Comparison of ENCODE assay signal across 9 cellular contexts in the genomic region with DNA sequence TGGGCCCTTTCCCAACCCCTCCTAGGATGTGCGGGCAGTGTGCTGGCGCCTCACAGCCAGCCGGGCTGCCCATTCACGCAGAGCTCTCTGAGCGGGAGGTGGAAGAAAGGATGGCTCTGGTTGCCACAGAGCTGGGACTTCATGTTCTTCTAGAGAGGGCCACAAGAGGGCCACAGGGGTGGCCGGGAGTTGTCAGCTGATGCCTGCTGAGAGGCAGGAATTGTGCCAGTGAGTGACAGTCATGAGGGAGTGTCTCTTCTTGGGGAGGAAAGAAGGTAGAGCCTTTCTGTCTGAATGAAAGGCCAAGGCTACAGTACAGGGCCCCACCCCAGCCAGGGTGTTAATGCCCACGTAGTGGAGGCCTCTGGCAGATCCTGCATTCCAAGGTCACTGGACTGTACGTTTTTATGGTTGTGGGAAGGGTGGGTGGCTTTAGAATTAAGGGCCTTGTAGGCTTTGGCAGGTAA. TPM values are rescaled to one million over a fixed set of nuclear protein-coding genes. Genes with fewer than 3 reads are reported as not detected.
DNase-seq lines count a peak whose midpoint lies in the region; ATAC-seq and TF ChIP-seq lines count a peak whose summit lies in the region.
"Had no signal": no experiment of that assay in that cellular context is flagged by ENCODE, and none has a peak within 500 bp of the region (broad histone marks: within the 10 kb centered on the region; RNA-seq: fewer than 3 reads in every experiment).

No MANE protein-coding gene starts in this region.

- no peak for ATAC-seq in HG03196 (IDR thresholded peaks at IDR 0.05; ENCODE audit: unreplicated experiment)

- intact Hi-C loops in breast epithelium (cut with DNase I; ENCODE audit: low total_unique reads), result no loop called here

- peak; percentile 66 for DNase-seq in DMS153 (lab: John Stamatoyannopoulos, UW)
- peak; percentile 92 for DNase-seq in HT-29 (ENCODE audit: low spot score)
- DNase-seq in NOMO-1 treated with dmso at 0.1 percent for 144 hours (lab: John Stamatoyannopoulos, UW; ENCODE audit: unreplicated experiment), result peak; percentile 24
- DNase-seq in breast epithelium (ENCODE audit: low spot score in 2 of 2), result peak; percentile 68 to 75
- peak; percentile 75 for DNase-seq in kidney epithelial cell (ENCODE audit: low read depth)
- DNase-seq in OCI-M2 (lab: John Stamatoyannopoulos, UW; ENCODE audit: unreplicated experiment), result no peak

- H3K27me3 ChIP-seq in breast epithelium (no peaks in the 10 kb centered on the region), kidney epithelial cell (ENCODE audit: control insufficient read depth, insufficient read depth, low read length) (no peaks in the 10 kb centered on the region)

- TF ChIP-seq CTCF in breast epithelium (IDR thresholded peaks at IDR 0.05), result peak in 2 of 3 donors; percentile 47 to 58
- peak; percentile 56 for TF ChIP-seq CTCF in kidney epithelial cell (IDR thresholded peaks at IDR 0.05; ENCODE audit: insufficient read depth, low read length, poor library complexity, severe bottlenecking)

- H3K9me3 ChIP-seq in breast epithelium, result no peaks in the 10 kb centered on the region

- H3K4me3 ChIP-seq in breast epithelium (no peak overlapping the region), kidney epithelial cell (ENCODE audit: low read depth, low read length) (no peak overlapping the region)

- H3K36me3 ChIP-seq in breast epithelium (no peaks in the 10 kb centered on the region), kidney epithelial cell (ENCODE audit: control insufficient read depth, insufficient read depth, low read length) (peaks cover 2% of the 10 kb centered on the region)

- no peak for TF ChIP-seq POLR2A in breast epithelium (IDR thresholded peaks at IDR 0.05)

- no peaks in the 10 kb centered on the region for H3K4me1 ChIP-seq in breast epithelium

- H3K27ac ChIP-seq in breast epithelium (peak overlapping the region in 1 of 2 donors; percentile 54), temporal lobe (ENCODE audit: low read depth, low read length) (peak overlapping the region; percentile 81)

RNA-seq across cellular contexts. Expression of a gene that starts 8.3 kb away (rescaled TPM):
- 21.4 and 26.6 TPM in 2 replicates for total RNA-seq in HT-29 (2014; rRNA removed; shearing (Covaris generic))
- total RNA-seq in breast epithelium (10 to 100 TPM; 18.7 to 32.4 (median 26.5) TPM), kidney epithelial cell (14.0 and 14.7 TPM in 2 replicates), temporal lobe (40.1 TPM)

RNA-seq across cellular contexts. Expression of a gene that starts 15.7 kb away (rescaled TPM):
- 59.4 and 64.0 TPM in 2 replicates for total RNA-seq in HT-29 (2014; rRNA removed; shearing (Covaris generic))
- total RNA-seq in breast epithelium, result 1 to 10 TPM; 2.1 to 4.2 (median 2.6) TPM
- 2.6 and 4.0 TPM in 2 replicates for total RNA-seq in kidney epithelial cell
- total RNA-seq in temporal lobe, result 6.1 TPM

RNA-seq across cellular contexts. Expression of a gene that starts 15.8 kb away (rescaled TPM):
- 138 and 157 TPM in 2 replicates for total RNA-seq in HT-29 (2014; rRNA removed; shearing (Covaris generic))
- 100 to 1,000 TPM in 1 of 3 donors, 10 to 100 TPM in 2; 63.7 to 101 (median 99.5) TPM for total RNA-seq in breast epithelium
- total RNA-seq in kidney epithelial cell, result 73.3 and 79.8 TPM in 2 replicates
- 27.3 TPM for total RNA-seq in temporal lobe

RNA-seq across cellular contexts. Expression of a gene that starts 31.3 kb away (rescaled TPM):
- total RNA-seq in HT-29 (2014; rRNA removed; shearing (Covaris generic)), result 494 and 497 TPM in 2 replicates
- total RNA-seq in breast epithelium, result 100 to 1,000 TPM; 168 to 202 (median 196) TPM
- 381 and 386 TPM in 2 replicates for total RNA-seq in kidney epithelial cell
- total RNA-seq in temporal lobe, result 107 TPM

RNA-seq across cellular contexts. Expression of a gene that starts 32.3 kb away (rescaled TPM):
- 0.50 and 0.56 TPM in 2 replicates for total RNA-seq in HT-29 (2014; rRNA removed; shearing (Covaris generic))
- total RNA-seq in breast epithelium, result 1 to 10 TPM in 1 of 3 donors, under 1 TPM in 2; 0.64 to 1.3 (median 0.73) TPM
- 0.25 TPM in 1 of 2 replicates, not detected in the other for total RNA-seq in kidney epithelial cell
- under 0.01 TPM for total RNA-seq in temporal lobe
- total RNA-seq: T-helper 2 cell treated with Interferon-gamma antibody and Interleukin-4, amounts not matched to agents 100 ng/mL and 5 ng/mL, for 36 hours had no signal
